ENCODE assay signal across 9 cellular contexts in genomic region chr2:55052087-55053061, GRCh38. TPM values are rescaled to one million over a fixed set of nuclear protein-coding genes. Genes with fewer than 3 reads are reported as not detected.
DNase-seq lines count a peak whose midpoint lies in the region; ATAC-seq and TF ChIP-seq lines count a peak whose summit lies in the region.
"Had no signal": no experiment of that assay in that cellular context is flagged by ENCODE, and none has a peak within 500 bp of the region (broad histone marks: within the 10 kb centered on the region; RNA-seq: fewer than 3 reads in every experiment).

No MANE protein-coding gene starts in this region.

- no peak for ATAC-seq in activated T-cell treated with anti-CD3 and anti-CD28 coated beads, Interleukin-2, amount 50 U/mL, for 4 hours
- ATAC-seq in Panc1 (no peak), thoracic aorta (ENCODE audit: insufficient number of reproducible peaks, low FRiP score, low read depth) (no peak), omental fat pad (ENCODE audit: low FRiP score) (no peak)

- H3K9me3 ChIP-seq in Panc1 (ENCODE audit: control insufficient read depth, insufficient read depth, low read depth, low read length) (no peaks in the 10 kb centered on the region), thoracic aorta (no peaks in the 10 kb centered on the region), trophoblast cell (ENCODE audit: insufficient read depth, low read depth, low read length) (no peaks in the 10 kb centered on the region)

- no peak overlapping the region for H3K18ac ChIP-seq in trophoblast cell (ENCODE audit: low read length)

- no peak overlapping the region for H4K8ac ChIP-seq in trophoblast cell (ENCODE audit: low read depth, low read length)

- TF ChIP-seq CTCF in Panc1 (IDR thresholded peaks at IDR 0.05) (no peak), fibroblast of pulmonary artery (IDR thresholded peaks at IDR 0.05; ENCODE audit: low read length, missing control alignments) (no peak), thoracic aorta (IDR thresholded peaks at IDR 0.05) (no peak), omental fat pad (IDR thresholded peaks at IDR 0.05) (no peak)

- peak overlapping the region; percentile 21 for H3K4me3 Mint-ChIP-seq in activated T-cell treated with anti-CD3 and anti-CD28 coated beads, Interleukin-2, amount 50 U/mL, for 4 hours

- no peak overlapping the region for H3K14ac ChIP-seq in trophoblast cell (ENCODE audit: low read length)

- no peaks in the 10 kb centered on the region for H3K9me3 Mint-ChIP-seq in activated T-cell treated with anti-CD3 and anti-CD28 coated beads, Interleukin-2, amount 50 U/mL, for 4 hours

- intact Hi-C loops in Panc1 (cut with micrococcal nuclease; ENCODE audit: unreplicated experiment) = loop anchor here (5.0 kb wide), 1 partner anchor 55 kb away; no protein-coding TSS in a partner anchor

- H3K36me3 ChIP-seq in Panc1 (ENCODE audit: control insufficient read depth, insufficient read depth, low read length) (peaks cover 6% of the 10 kb centered on the region), thoracic aorta (no peaks in the 10 kb centered on the region), trophoblast cell (ENCODE audit: control insufficient read depth in 1 of 2, insufficient read depth in 2 of 2, low read length in 2 of 2) (no peaks in the 10 kb centered on the region)

- H3K36me3 Mint-ChIP-seq in activated T-cell treated with anti-CD3 and anti-CD28 coated beads, Interleukin-2, amount 50 U/mL, for 4 hours (ENCODE audit: insufficient read depth) = no peaks in the 10 kb centered on the region

- 100% methylated on average over 2 of the region's 7 CpGs for WGBS in trophoblast cell (ENCODE audit: extremely low coverage, insufficient coverage, insufficient read length)

- no peak overlapping the region for H3K4ac ChIP-seq in trophoblast cell (ENCODE audit: low read depth, low read length)

- H3K23ac ChIP-seq in trophoblast cell (ENCODE audit: low read length) = no peak overlapping the region

- H2AFZ ChIP-seq in trophoblast cell (ENCODE audit: insufficient read depth, low read length, poor library complexity) = no peak overlapping the region

- in situ Hi-C loops in Panc1 (cut with HindIII; ENCODE audit: low pct_unique_long_range_greater_than_20kb, low sequenced_read_pairs) = no loop called here

- H3K4me1 ChIP-seq in Panc1 (ENCODE audit: control insufficient read depth, insufficient read depth, low read length) (peaks cover 10% of the 10 kb centered on the region), thoracic aorta (ENCODE audit: control insufficient read depth in 1 of 2, low read depth in 2 of 2) (peaks cover 12 to 17% of the 10 kb centered on the region in 2 donors), trophoblast cell (ENCODE audit: control insufficient read depth in 1 of 2, insufficient read depth in 2 of 2, low read length in 2 of 2) (peaks cover 0 to 4% of the 10 kb centered on the region in 2 experiments)

- CTCF ChIA-PET in Panc1 (lab: Charles Lee) = no interaction called here

- no peak overlapping the region for H3K4me2 ChIP-seq in trophoblast cell (ENCODE audit: low read length)

- H2BK120ac ChIP-seq in trophoblast cell (ENCODE audit: insufficient read depth, low read length, poor library complexity) = no peak overlapping the region

- H4K12ac ChIP-seq in trophoblast cell (ENCODE audit: low read depth, low read length) = no peak overlapping the region

- peaks cover 16% of the 10 kb centered on the region for H3K79me2 ChIP-seq in trophoblast cell (ENCODE audit: control insufficient read depth, insufficient read depth, low read length, poor library complexity)

- no TSS peak for BruUV-seq in Panc1 (replicated peaks; lab: Mats Ljungman, UMichigan)

- H3K79me1 ChIP-seq in trophoblast cell (ENCODE audit: low read length) = peaks cover 19% of the 10 kb centered on the region

- H3K27ac ChIP-seq in Panc1 (ENCODE audit: low read length) (peak overlapping the region; percentile 100), thoracic aorta (peak overlapping the region; percentile 99 to 100), trophoblast cell (ENCODE audit: low read depth, low read length) (no peak overlapping the region)
- H3K27ac ChIP-seq: C4-2B had no signal

- no peak overlapping the region for H2AK5ac ChIP-seq in trophoblast cell (ENCODE audit: low read length)

- no peak for DNase-seq in activated T-cell treated with anti-CD3 and anti-CD28 coated beads, Interleukin-2, amount 50 U/mL, for 4 hours
- no peak for DNase-seq in activated T-cell treated with anti-CD3 and anti-CD28 coated beads, Interleukin-2, amount 50 U/mL, for 48 hours
- DNase-seq in Panc1 (ENCODE audit: low read depth, low spot score) = no peak
- no peak for DNase-seq in fibroblast of pulmonary artery (ENCODE audit: low read depth)
- DNase-seq in thoracic aorta (ENCODE audit: low spot score) = no peak
- no peak for DNase-seq in omental fat pad (ENCODE audit: low spot score)
- no peak for DNase-seq in trophoblast cell
- no peak for DNase-seq in stimulated activated CD4-positive, alpha-beta T cell treated with anti-CD3 and anti-CD28 coated beads, Interleukin-4, amount 100 ng/mL, for 4 hours

- no peak overlapping the region for H4K91ac ChIP-seq in trophoblast cell (ENCODE audit: low read depth, low read length)

- no peak overlapping the region for H2BK12ac ChIP-seq in trophoblast cell (ENCODE audit: low read length)

- no peaks in the 10 kb centered on the region for H3K27me3 Mint-ChIP-seq in activated T-cell treated with anti-CD3 and anti-CD28 coated beads, Interleukin-2, amount 50 U/mL, for 4 hours (ENCODE audit: low read depth)

- H3K9ac ChIP-seq in trophoblast cell (ENCODE audit: low read length) = no peak overlapping the region

- no peak overlapping the region for H2BK5ac ChIP-seq in trophoblast cell (ENCODE audit: low read depth, low read length, poor library complexity)

- H3K4me1 Mint-ChIP-seq in activated T-cell treated with anti-CD3 and anti-CD28 coated beads, Interleukin-2, amount 50 U/mL, for 4 hours (ENCODE audit: low read depth) = peaks cover 43% of the 10 kb centered on the region

- H3K4me3 ChIP-seq in Panc1 (ENCODE audit: low read depth in 2 of 2, low read length in 2 of 2) (peak overlapping the region; percentile 65 to 72; a peak in 3 of 4 replicates), fibroblast of pulmonary artery (replicated peaks; ENCODE audit: low read depth, low read length) (peak overlapping the region; percentile 96), thoracic aorta (peak overlapping the region; percentile 96), trophoblast cell (ENCODE audit: low read depth, low read length) (no peak overlapping the region)

- no peaks in the 10 kb centered on the region for H3K27me3 ChIP-seq in Panc1 (ENCODE audit: control insufficient read depth, insufficient read depth, low read length)
- H3K27me3 ChIP-seq in thoracic aorta (replicated peaks; ENCODE audit: insufficient read depth) = no peaks in the 10 kb centered on the region
- H3K27me3 ChIP-seq in trophoblast cell (ENCODE audit: insufficient read depth, low read length) = no peaks in the 10 kb centered on the region

- POLR2A ChIA-PET in Panc1 (lab: Charles Lee) = no interaction called here

RNA-seq across cellular contexts. Expression of gene RTN4, which starts 2.1 kb away (rescaled TPM):
- 10 to 100 TPM; 71.4 to 75.9 (median 73.6) TPM for total RNA-seq in activated T-cell treated with anti-CD3 and anti-CD28 coated beads, Interleukin-2, amount 50 U/mL, for 4 hours
- total RNA-seq in Panc1 (2021; ENCODE audit: unreplicated experiment) = 513 TPM
- 447 TPM for polyA plus RNA-seq in Panc1 (2012; ENCODE audit: insufficient read length)
- total RNA-seq in thoracic aorta = 100 to 1,000 TPM; 253 to 331 TPM
- 100 to 1,000 TPM; 308 to 566 (median 400) TPM for total RNA-seq in omental fat pad
- polyA plus RNA-seq in trophoblast cell (2013) = 687 and 700 TPM in 2 replicates
